Comparison of ENCODE assay signal across 17 cellular contexts in the genomic region with DNA sequence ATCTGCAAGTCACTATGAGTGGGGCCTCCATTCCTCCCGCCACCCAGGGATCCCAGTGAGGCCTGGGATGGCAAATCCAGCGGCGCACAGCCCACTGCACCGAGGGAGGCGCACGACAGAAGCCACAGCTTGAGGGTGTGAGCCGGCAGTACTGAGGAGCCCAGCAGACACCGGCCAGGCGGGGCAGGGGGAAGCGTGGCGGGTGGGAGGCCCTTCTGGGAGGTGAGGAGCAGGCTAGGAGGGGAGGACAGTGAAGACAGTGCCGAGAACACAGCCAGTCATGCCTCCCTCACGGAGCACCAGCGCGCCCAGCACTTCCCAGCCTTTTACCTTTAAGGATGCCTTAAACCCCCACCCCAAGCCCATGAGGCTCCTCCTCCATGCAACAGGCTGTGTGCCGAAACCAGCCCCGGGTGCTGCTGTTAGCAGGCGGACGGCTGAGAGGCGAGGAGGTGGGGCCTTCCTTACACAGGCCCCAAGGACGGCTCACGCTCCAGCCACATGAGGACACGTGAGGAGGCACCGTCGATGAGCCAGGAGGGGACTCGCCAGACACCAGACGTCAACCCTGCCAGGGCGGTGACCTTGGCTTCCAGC.
"Had no signal": no experiment of that assay in that cellular context is flagged by ENCODE, and none has a peak within 500 bp of the region (broad histone marks: within the 10 kb centered on the region; RNA-seq: fewer than 3 reads in every experiment).

No MANE protein-coding gene starts in this region.

- H3K36me3 ChIP-seq: left lung had no signal

- H3K4me1 ChIP-seq: body of pancreas, left lung, psoas muscle had no signal

- DNase-seq: activated CD4-positive, alpha-beta T cell treated with anti-CD3 and anti-CD28 coated beads for 36 hours; activated CD4-positive, alpha-beta T cell treated with anti-CD3 and anti-CD28 coated beads, Interleukin-2, amount 50 U/mL, for 48 hours; activated naive CD8-positive, alpha-beta T cell treated with anti-CD3 and anti-CD28 coated beads for 36 hours; amniotic stem cell; body of pancreas; caudate nucleus; kidney; left lung; midbrain; nephron progenitor cell; psoas muscle; stimulated activated CD4-positive, alpha-beta T cell treated with anti-CD3 and anti-CD28 coated beads, Interleukin-4, amount 100 ng/mL, for 4 hours had no signal

- H3K36me3 Mint-ChIP-seq: stimulated activated memory B cell treated with anti-CD40 and anti-IgM and Interleukin-4, amounts not matched to agents 10 μg/mL and 1 μg/mL and 100 μg/mL, for 72 hours had no signal

- H3K27ac Mint-ChIP-seq: activated CD4-positive, alpha-beta T cell treated with anti-CD3 and anti-CD28 coated beads for 36 hours; activated naive CD8-positive, alpha-beta T cell treated with anti-CD3 and anti-CD28 coated beads for 36 hours; nephron progenitor cell; stimulated activated memory B cell treated with anti-CD40 and anti-IgM and Interleukin-4, amounts not matched to agents 10 μg/mL and 1 μg/mL and 100 μg/mL, for 72 hours; T-helper 2 cell treated with Interferon-gamma antibody and Interleukin-4, amounts not matched to agents 5 μg/mL and 100 μg/mL, for 36 hours; WTC11 had no signal

- H3K4me3 ChIP-seq: body of pancreas, left lung, psoas muscle, smooth muscle cell had no signal

- H3K27ac ChIP-seq: body of pancreas, left lung, psoas muscle had no signal

- H3K9me3 ChIP-seq: body of pancreas, psoas muscle had no signal

- H3K4me2 ChIP-seq: smooth muscle cell had no signal

- ATAC-seq: activated CD4-positive, alpha-beta T cell treated with anti-CD3 and anti-CD28 coated beads for 36 hours; body of pancreas; left lung; psoas muscle; sciatic nerve; stimulated activated memory B cell treated with anti-CD40 and anti-IgM and Interleukin-4, amounts not matched to agents 10 μg/mL and 1 μg/mL and 100 μg/mL, for 72 hours; WTC11 had no signal

- H3K27me3 ChIP-seq: body of pancreas had no signal
